Comparison of ENCODE assay signal across 1 cellular context in genomic region chr1:212769372-212770167, GRCh38.
TF ChIP-seq lines count a peak whose summit lies in the region.

No MANE protein-coding gene starts in this region.

TF ChIP-seq in GM12878, 131 proteins besides CTCF, POLR2A, EP300 and RAD21 (continues in another document):
- TF ChIP-seq REST (IDR thresholded peaks at IDR 0.05; ENCODE audit: low read depth, low read length) = no peak
- no peak for TF ChIP-seq EED (IDR thresholded peaks at IDR 0.05; ENCODE audit: low read depth)
- TF ChIP-seq PAX8 (IDR thresholded peaks at IDR 0.05) = no peak
- TF ChIP-seq TCF12 (IDR thresholded peaks at IDR 0.05; ENCODE audit: low read depth, low read length) = no peak
- peak; percentile 78 for TF ChIP-seq JUNB (IDR thresholded peaks at IDR 0.05)
- TF ChIP-seq CBX5 (IDR thresholded peaks at IDR 0.05; ENCODE audit: low read depth) = peak; percentile 97
- no peak for TF ChIP-seq ASH2L (IDR thresholded peaks at IDR 0.05; ENCODE audit: borderline replicate concordance, low read depth)
- TF ChIP-seq RUNX3 (IDR thresholded peaks at IDR 0.05; ENCODE audit: low read length) = peak; percentile 95
- TF ChIP-seq KDM1A (IDR thresholded peaks at IDR 0.05; ENCODE audit: borderline replicate concordance) = no peak
- TF ChIP-seq MEF2A (IDR thresholded peaks at IDR 0.05; ENCODE audit: insufficient read depth, low read depth, low read length) = peak; percentile 85
- 0 out of 2 replicates have a peak, but pooled peaks have one; percentile 33 for TF ChIP-seq ZNF217 (IDR thresholded peaks at IDR 0.05)
- TF ChIP-seq CBX3 (IDR thresholded peaks at IDR 0.05; ENCODE audit: borderline replicate concordance, low read depth) = no peak
- no peak for TF ChIP-seq ZNF24 (IDR thresholded peaks at IDR 0.05)
- peak; percentile 68; the same call in 1 of the 2 replicates for TF ChIP-seq NBN (IDR thresholded peaks at IDR 0.05)
- TF ChIP-seq IKZF1 (conservative IDR thresholded peaks at IDR 0.05) = no peak
- no peak for TF ChIP-seq MYC (IDR thresholded peaks at IDR 0.05; ENCODE audit: insufficient read depth, insufficient read length, insufficient replicate concordance, low read length, severe bottlenecking)
- TF ChIP-seq CBFB (IDR thresholded peaks at IDR 0.05; ENCODE audit: low read depth) = peak; percentile 90
- TF ChIP-seq CEBPZ (IDR thresholded peaks at IDR 0.05; ENCODE audit: low read depth, low read length) = no peak
- TF ChIP-seq POLR2AphosphoS2 (IDR thresholded peaks at IDR 0.05; ENCODE audit: low read depth, low read length) = no peak
- no peak for TF ChIP-seq PRDM15 (CRISPR knock-in tag; IDR thresholded peaks at IDR 0.05)
- TF ChIP-seq SP1 (IDR thresholded peaks at IDR 0.05; ENCODE audit: low read depth, low read length) = no peak
- TF ChIP-seq TAF1 (IDR thresholded peaks at IDR 0.05; ENCODE audit: borderline replicate concordance, low read depth, low read length) = no peak
- TF ChIP-seq NFIC (IDR thresholded peaks at IDR 0.05; ENCODE audit: low read depth, low read length) = peak; percentile 89
- TF ChIP-seq MTA2 (IDR thresholded peaks at IDR 0.05; ENCODE audit: low read depth) = no peak
- TF ChIP-seq FOS (IDR thresholded peaks at IDR 0.05; ENCODE audit: borderline replicate concordance, extremely low read depth, insufficient read length) = no peak
- peak in 1 of 2 experiments; percentile 20; a peak in 1 of 4 replicates for TF ChIP-seq ETV6 (conservative IDR thresholded peaks at IDR 0.05 in 1 of 2, IDR thresholded peaks at IDR 0.05 in 1 of 2; ENCODE audit: borderline replicate concordance in 1 of 2, low read depth in 1 of 2)
- TF ChIP-seq CREB1 (IDR thresholded peaks at IDR 0.05; ENCODE audit: low read depth) = no peak
- no peak for TF ChIP-seq HSF1 (IDR thresholded peaks at IDR 0.05; ENCODE audit: low read depth, low read length)
- no peak for TF ChIP-seq RBBP5 (conservative IDR thresholded peaks at IDR 0.05)
- TF ChIP-seq STAT1 (conservative IDR thresholded peaks at IDR 0.05) = no peak
- TF ChIP-seq PBX3 (IDR thresholded peaks at IDR 0.05; ENCODE audit: insufficient replicate concordance, low read depth, low read length) = no peak
- TF ChIP-seq NR2F1 (conservative IDR thresholded peaks at IDR 0.05) = no peak
- TF ChIP-seq SMC3 (IDR thresholded peaks at IDR 0.05; ENCODE audit: borderline replicate concordance, low read length) = no peak
- no peak for TF ChIP-seq SREBF2 (IDR thresholded peaks at IDR 0.05; ENCODE audit: low read length)
- TF ChIP-seq ATF3 (IDR thresholded peaks at IDR 0.05; ENCODE audit: borderline replicate concordance, extremely low read depth, low read depth, low read length) = no peak
- TF ChIP-seq KLF5 (IDR thresholded peaks at IDR 0.05; ENCODE audit: partially characterized antibody) = peak; percentile 53
- no peak for TF ChIP-seq ZBTB4 (CRISPR knock-in tag; IDR thresholded peaks at IDR 0.05)
- no peak for TF ChIP-seq MXI1 (IDR thresholded peaks at IDR 0.05; ENCODE audit: low read depth, low read length)
- TF ChIP-seq NFYA (IDR thresholded peaks at IDR 0.05; ENCODE audit: borderline replicate concordance, low read depth, low read length) = no peak
- TF ChIP-seq RELB (IDR thresholded peaks at IDR 0.05; ENCODE audit: low read depth) = peak; percentile 64; the same call in 1 of the 2 replicates
- TF ChIP-seq IKZF2 (IDR thresholded peaks at IDR 0.05) = peak; percentile 48 to 65; a peak in 3 of 4 replicates
- TF ChIP-seq NR2C2 (IDR thresholded peaks at IDR 0.05; ENCODE audit: borderline replicate concordance, control insufficient read depth, insufficient read length, low read depth) = no peak
- TF ChIP-seq ZNF384 (IDR thresholded peaks at IDR 0.05; ENCODE audit: borderline replicate concordance, low read depth, low read length) = no peak
- no peak for TF ChIP-seq SIN3A (IDR thresholded peaks at IDR 0.05; ENCODE audit: low read depth, low read length)
- no peak for TF ChIP-seq IRF4 (IDR thresholded peaks at IDR 0.05; ENCODE audit: low read depth, low read length)
- no peak for TF ChIP-seq POLR2AphosphoS5 (IDR thresholded peaks at IDR 0.05; ENCODE audit: low read length)
- TF ChIP-seq TCF7 (IDR thresholded peaks at IDR 0.05; ENCODE audit: borderline replicate concordance) = peak; percentile 87; the same call in 1 of the 2 replicates
